ENCODE assay signal across 6 cellular contexts in genomic region chr19:17246681-17247425, GRCh38. TPM values are rescaled to one million over a fixed set of nuclear protein-coding genes. Genes with fewer than 3 reads are reported as not detected.
DNase-seq lines count a peak whose midpoint lies in the region; ATAC-seq and TF ChIP-seq lines count a peak whose summit lies in the region.

No MANE protein-coding gene starts in this region.

- no peaks in the 10 kb centered on the region for H3K9me3 ChIP-seq in stomach

- DNase-seq in CD1c-positive myeloid dendritic cell (ENCODE audit: extremely low spot score) (peak; percentile 34), NCI-H748 (lab: John Stamatoyannopoulos, UW; ENCODE audit: unreplicated experiment) (peak; percentile 59), fibroblast of peridontal ligament (ENCODE audit: extremely low read depth) (peak; percentile 26), stomach (peak; percentile 61), dedifferentiated amniotic fluid mesenchymal stem cell (ENCODE audit: extremely low spot score) (no peak)

- WGBS in stomach, 5 donors, result 11 to 20% (median 13%) methylated on average over 20 to 21 of the region's 21 CpGs

- H3K4me3 ChIP-seq in stomach, result peak overlapping the region; percentile 54 to 95 (median 86)

- no peak for TF ChIP-seq POLR2A in stomach (IDR thresholded peaks at IDR 0.05)

- peaks cover 42 to 67% (median 53%) of the 10 kb centered on the region in 4 donors for H3K4me1 ChIP-seq in stomach

- H3K27ac ChIP-seq in stomach, result peak overlapping the region; percentile 86 to 95 (median 87)

- H3K36me3 ChIP-seq in stomach, result no peaks in the 10 kb centered on the region

- H3K27me3 ChIP-seq in stomach, result no peaks in the 10 kb centered on the region

- TF ChIP-seq CTCF in stomach (IDR thresholded peaks at IDR 0.05), result no peak

- no peak for TF ChIP-seq EP300 in stomach (IDR thresholded peaks at IDR 0.05)

- intact Hi-C loops in stomach (cut with DNase I; ENCODE audit: low total_unique reads), result no loop called here

- no peak for ATAC-seq in GM21390 (IDR thresholded peaks at IDR 0.05; ENCODE audit: unreplicated experiment)

RNA-seq across cellular contexts. Expression of gene NR2F6, which starts 1.1 kb away (rescaled TPM):
- total RNA-seq in stomach, result 100 to 1,000 TPM in 1 of 5 donors, 10 to 100 TPM in 4; 35.3 to 641 (median 47.3) TPM
- polyA plus RNA-seq in stomach, result 10 to 100 TPM; 34.4 to 57.9 (median 45.0) TPM

RNA-seq across cellular contexts. Expression of gene USHBP1, which starts 17.7 kb away (rescaled TPM):
- total RNA-seq in stomach, result 1 to 10 TPM in 3 of 5 donors, not detected in 2; 3.3 to 7.7 (median 4.5) TPM
- 1 to 10 TPM; 2.1 to 4.1 (median 3.5) TPM for polyA plus RNA-seq in stomach

RNA-seq across cellular contexts. Expression of gene BABAM1, which starts 20.4 kb away (rescaled TPM):
- 100 to 1,000 TPM in 2 of 5 donors, 10 to 100 TPM in 3; 26.2 to 146 (median 59.7) TPM for total RNA-seq in stomach
- polyA plus RNA-seq in stomach, result 10 to 100 TPM; 66.3 to 87.1 (median 79.9) TPM

RNA-seq across cellular contexts. Expression of gene OCEL1, which starts 20.8 kb away (rescaled TPM):
- 10 to 100 TPM in 1 of 5 donors, 1 to 10 TPM in 4; 4.7 to 13.0 (median 8.3) TPM for total RNA-seq in stomach
- polyA plus RNA-seq in stomach, result 10 to 100 TPM; 25.9 to 43.2 (median 39.7) TPM

RNA-seq across cellular contexts. Expression of gene USE1, which starts 31.7 kb away (rescaled TPM):
- total RNA-seq in stomach, result 100 to 1,000 TPM in 1 of 5 donors, 10 to 100 TPM in 3, not detected in 1; 16.2 to 113 (median 22.1) TPM
- polyA plus RNA-seq in stomach, result 10 to 100 TPM; 55.3 to 68.6 (median 64.9) TPM
